In the genomic region with DNA sequence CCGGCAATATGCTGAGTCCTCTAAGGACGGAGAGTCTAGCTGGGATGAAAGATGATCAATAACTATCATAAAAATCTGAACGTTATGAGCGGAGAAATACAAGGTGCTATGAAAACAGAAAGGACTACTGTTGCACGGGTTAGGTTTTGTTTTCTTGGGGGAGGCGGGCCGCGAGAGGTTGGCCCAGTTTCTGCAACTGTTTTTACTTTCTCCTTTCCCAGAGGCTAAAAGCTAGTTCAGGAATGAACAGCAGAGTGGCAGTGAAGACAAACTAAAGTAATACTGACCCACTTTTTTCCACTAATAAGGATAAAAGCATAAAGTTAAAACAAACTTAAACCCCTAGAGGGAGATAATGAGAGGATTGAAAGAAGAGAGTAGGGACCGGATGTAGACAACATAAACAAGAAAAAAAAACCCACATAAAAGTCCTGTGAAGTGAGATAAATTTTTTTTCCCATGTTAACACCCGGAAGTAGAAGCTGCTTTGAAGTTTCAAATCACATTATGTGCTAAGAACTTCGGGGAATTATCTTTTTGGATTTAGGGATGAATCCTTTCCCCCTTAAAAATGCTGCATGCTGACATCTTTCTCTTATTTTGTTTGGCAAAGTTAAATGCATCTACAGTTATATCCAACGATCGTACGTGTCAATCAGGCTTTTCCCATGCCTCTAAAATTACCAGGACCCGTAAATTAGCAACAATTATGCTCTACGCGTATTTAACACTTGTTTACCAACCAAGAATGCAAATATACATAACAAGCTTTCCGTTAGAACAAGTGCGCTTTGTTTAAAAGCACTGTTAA, we compare ENCODE assay signal across 8 cellular contexts. TPM values are rescaled to one million over a fixed set of nuclear protein-coding genes. Genes with fewer than 3 reads are reported as not detected.
DNase-seq lines count a peak whose midpoint lies in the region; ATAC-seq and TF ChIP-seq lines count a peak whose summit lies in the region.

No MANE protein-coding gene starts in this region.

- ATAC-seq in HG02623 (IDR thresholded peaks at IDR 0.05; ENCODE audit: unreplicated experiment) (peak; percentile 18), memory B cell (ENCODE audit: low read depth) (peak; percentile 18)

- H3K4me3 Mint-ChIP-seq in memory B cell, result peak overlapping the region; percentile 96

- peak overlapping the region; percentile 94 for H3K27ac Mint-ChIP-seq in memory B cell

- H3K27ac ChIP-seq in WERI-Rb-1, result peak overlapping the region; percentile 46; the same call in 1 of the 2 replicates
- peak overlapping the region; percentile 79 for H3K27ac ChIP-seq in effector memory CD4-positive, alpha-beta T cell (ENCODE audit: insufficient read depth, low read length, poor library complexity, severe bottlenecking)
- peak overlapping the region; percentile 97 for H3K27ac ChIP-seq in suprapubic skin

- H3K4me3 ChIP-seq in WERI-Rb-1 (ENCODE audit: low read depth, low read length) (peak overlapping the region; percentile 65), suprapubic skin (peak overlapping the region; percentile 85)
- H3K4me3 ChIP-seq in effector memory CD4-positive, alpha-beta T cell (ENCODE audit: insufficient read depth, low read depth, low read length, poor library complexity, severe bottlenecking), result peak overlapping the region; percentile 87

- DNase-seq in NCI-H510A treated with DMSO at 0.1 percent for 48 hours (lab: John Stamatoyannopoulos, UW) (peak; percentile 83), NCI-H510A (lab: John Stamatoyannopoulos, UW) (no peak), NCI-H1694 treated with DMSO at 0.1 percent for 48 hours (lab: John Stamatoyannopoulos, UW) (peak; percentile 78), WERI-Rb-1 (no peak), memory B cell (ENCODE audit: low spot score in 2 of 2) (peak; percentile 30 to 41), suprapubic skin (ENCODE audit: low spot score in 2 of 2) (no peak)
- DNase-seq in effector memory CD4-positive, alpha-beta T cell, result peak in 2 of 3 donors; percentile 29

- H3K27me3 ChIP-seq in WERI-Rb-1 (ENCODE audit: insufficient read depth, low read depth, severe bottlenecking), result no peaks in the 10 kb centered on the region
- no peaks in the 10 kb centered on the region for H3K27me3 ChIP-seq in effector memory CD4-positive, alpha-beta T cell (replicated peaks; ENCODE audit: control insufficient read depth, insufficient read depth, low read length, poor library complexity, severe bottlenecking)
- no peaks in the 10 kb centered on the region for H3K27me3 ChIP-seq in suprapubic skin

- 9% methylated on average over 19 of the region's 19 CpGs for WGBS in suprapubic skin

- no peak for TF ChIP-seq EP300 in suprapubic skin (IDR thresholded peaks at IDR 0.05)

- no peaks in the 10 kb centered on the region for H3K36me3 Mint-ChIP-seq in memory B cell

- H3K4me1 ChIP-seq in effector memory CD4-positive, alpha-beta T cell (ENCODE audit: control insufficient read depth, insufficient read depth, low read length, poor library complexity, severe bottlenecking), result peaks cover 15% of the 10 kb centered on the region
- peaks cover 37% of the 10 kb centered on the region for H3K4me1 ChIP-seq in suprapubic skin

- H3K27me3 Mint-ChIP-seq in memory B cell, result no peaks in the 10 kb centered on the region

- H3K36me3 ChIP-seq in WERI-Rb-1, result peaks cover 5% of the 10 kb centered on the region; the same call in 1 of the 2 replicates
- H3K36me3 ChIP-seq in effector memory CD4-positive, alpha-beta T cell (ENCODE audit: control insufficient read depth, insufficient read depth, low read length), result no peaks in the 10 kb centered on the region
- no peaks in the 10 kb centered on the region for H3K36me3 ChIP-seq in suprapubic skin

- H3K9me3 Mint-ChIP-seq in memory B cell, result no peaks in the 10 kb centered on the region

- H3K4me1 Mint-ChIP-seq in memory B cell, result peaks cover 26% of the 10 kb centered on the region

- no peak for TF ChIP-seq POLR2A in suprapubic skin (IDR thresholded peaks at IDR 0.05)

- no peak for TF ChIP-seq CTCF in WERI-Rb-1 (IDR thresholded peaks at IDR 0.05; ENCODE audit: low read depth, low read length)
- peak; percentile 26 to 52 for TF ChIP-seq CTCF in suprapubic skin (IDR thresholded peaks at IDR 0.05)

- no peaks in the 10 kb centered on the region for H3K9me3 ChIP-seq in WERI-Rb-1 (ENCODE audit: severe bottlenecking)
- H3K9me3 ChIP-seq in effector memory CD4-positive, alpha-beta T cell (ENCODE audit: control insufficient read depth, low read length), result no peaks in the 10 kb centered on the region
- no peaks in the 10 kb centered on the region for H3K9me3 ChIP-seq in suprapubic skin

RNA-seq across cellular contexts. Expression of gene CDK17, which starts 1.0 kb away (rescaled TPM):
- 10 to 100 TPM; 38.7 to 93.3 (median 43.4) TPM for total RNA-seq in suprapubic skin

Comparison
In these comparisons a context has a peak if more than half of its experiments do, and no peak if none do; other contexts are left out.
1. DNase-seq: peak in NCI-H510A treated with DMSO at 0.1 percent for 48 hours (single experiment), NCI-H1694 treated with DMSO at 0.1 percent for 48 hours (single experiment), effector memory CD4-positive, alpha-beta T cell (2 of 3) and memory B cell (2 of 2); none in NCI-H510A (single experiment), WERI-Rb-1 (single experiment) and suprapubic skin (0 of 2).
2. H3K27ac ChIP-seq: peak in every context shown above with its lines; median percentile 97 in suprapubic skin; 79 in effector memory CD4-positive, alpha-beta T cell; 46 in WERI-Rb-1.
3. Peak in every context shown above with its lines, with median percentiles within 50 percentile points of each other: H3K4me3 ChIP-seq.